Comparison of ENCODE assay signal across 1 cellular context in the genomic region with DNA sequence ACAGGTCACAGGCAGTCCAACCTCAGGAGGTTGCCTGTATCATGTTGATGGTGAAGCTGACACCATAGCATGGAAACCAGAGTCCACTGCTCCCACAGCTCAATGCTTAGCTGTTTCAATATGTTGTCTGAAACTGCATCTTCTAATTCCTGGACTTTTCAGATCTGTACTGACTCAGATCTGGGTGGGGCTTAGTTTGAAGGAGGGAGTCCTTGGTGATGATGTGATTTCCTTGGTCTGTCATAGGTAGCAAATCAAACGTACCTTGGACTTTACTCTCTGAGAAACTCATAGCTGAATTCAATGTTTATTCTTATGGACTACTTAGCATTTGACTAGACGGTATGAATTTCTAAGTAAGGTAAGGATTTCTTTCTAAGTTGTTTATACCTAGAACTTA.
TF ChIP-seq lines count a peak whose summit lies in the region.

Gene HHLA2 (plus strand): TSS at position 310 of the 400 bp plus-strand sequence. CDS start 55,266 bp downstream, outside the sequence.

TF ChIP-seq in GM23338, 12 proteins besides CTCF, POLR2A, EP300 and RAD21 (continued from another document):
- TF ChIP-seq, protein P1, sequence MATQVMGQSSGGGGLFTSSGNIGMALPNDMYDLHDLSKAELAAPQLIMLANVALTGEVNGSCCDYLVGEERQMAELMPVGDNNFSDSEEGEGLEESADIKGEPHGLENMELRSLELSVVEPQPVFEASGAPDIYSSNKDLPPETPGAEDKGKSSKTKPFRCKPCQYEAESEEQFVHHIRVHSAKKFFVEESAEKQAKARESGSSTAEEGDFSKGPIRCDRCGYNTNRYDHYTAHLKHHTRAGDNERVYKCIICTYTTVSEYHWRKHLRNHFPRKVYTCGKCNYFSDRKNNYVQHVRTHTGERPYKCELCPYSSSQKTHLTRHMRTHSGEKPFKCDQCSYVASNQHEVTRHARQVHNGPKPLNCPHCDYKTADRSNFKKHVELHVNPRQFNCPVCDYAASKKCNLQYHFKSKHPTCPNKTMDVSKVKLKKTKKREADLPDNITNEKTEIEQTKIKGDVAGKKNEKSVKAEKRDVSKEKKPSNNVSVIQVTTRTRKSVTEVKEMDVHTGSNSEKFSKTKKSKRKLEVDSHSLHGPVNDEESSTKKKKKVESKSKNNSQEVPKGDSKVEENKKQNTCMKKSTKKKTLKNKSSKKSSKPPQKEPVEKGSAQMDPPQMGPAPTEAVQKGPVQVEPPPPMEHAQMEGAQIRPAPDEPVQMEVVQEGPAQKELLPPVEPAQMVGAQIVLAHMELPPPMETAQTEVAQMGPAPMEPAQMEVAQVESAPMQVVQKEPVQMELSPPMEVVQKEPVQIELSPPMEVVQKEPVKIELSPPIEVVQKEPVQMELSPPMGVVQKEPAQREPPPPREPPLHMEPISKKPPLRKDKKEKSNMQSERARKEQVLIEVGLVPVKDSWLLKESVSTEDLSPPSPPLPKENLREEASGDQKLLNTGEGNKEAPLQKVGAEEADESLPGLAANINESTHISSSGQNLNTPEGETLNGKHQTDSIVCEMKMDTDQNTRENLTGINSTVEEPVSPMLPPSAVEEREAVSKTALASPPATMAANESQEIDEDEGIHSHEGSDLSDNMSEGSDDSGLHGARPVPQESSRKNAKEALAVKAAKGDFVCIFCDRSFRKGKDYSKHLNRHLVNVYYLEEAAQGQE (IDR thresholded peaks at IDR 0.05; ENCODE audit: unreplicated experiment) = no peak
- TF ChIP-seq ZNF114 (CRISPR knock-in tag; IDR thresholded peaks at IDR 0.05) (no peak), CREB1 (CRISPR knock-in tag; IDR thresholded peaks at IDR 0.05; ENCODE audit: low read depth) (no peak), NANOG (IDR thresholded peaks at IDR 0.05; ENCODE audit: borderline replicate concordance) (no peak), POLR2AphosphoS5 (IDR thresholded peaks at IDR 0.05; ENCODE audit: low read depth) (no peak), STAT1 (IDR thresholded peaks at IDR 0.05; ENCODE audit: unreplicated experiment) (no peak)
